In genomic region chr20:63553251-63553932, GRCh38 we compare ENCODE assay signal across 8 cellular contexts. TPM values are rescaled to one million over a fixed set of nuclear protein-coding genes. Genes with fewer than 3 reads are reported as not detected.
DNase-seq lines count a peak whose midpoint lies in the region; ATAC-seq, FAIRE-seq and TF ChIP-seq lines count a peak whose summit lies in the region.

No MANE protein-coding gene starts in this region.

- H3K9me3 ChIP-seq in NT2/D1 (ENCODE audit: insufficient read depth, low read length) (no peaks in the 10 kb centered on the region), esophagus muscularis mucosa (no peaks in the 10 kb centered on the region)

- H3K4me3 ChIP-seq in NT2/D1 (ENCODE audit: insufficient read length, low read depth) (peak overlapping the region; percentile 75), esophagus muscularis mucosa (peak overlapping the region; percentile 57 to 71 (median 62))

- peak overlapping the region in 2 of 4 donors; percentile 34 to 39 for H3K27ac ChIP-seq in esophagus muscularis mucosa (replicated peaks in 1 of 4)

- H3K27me3 ChIP-seq in NT2/D1 (ENCODE audit: insufficient read depth, insufficient read length) (no peaks in the 10 kb centered on the region), esophagus muscularis mucosa (peaks cover 0 to 60% (median 15%) of the 10 kb centered on the region in 4 donors)

- no peaks in the 10 kb centered on the region for H3K36me3 Mint-ChIP-seq in natural killer cell treated with Interleukin-12 subunit alpha and Interleukin-12 subunit beta and Interleukin-15 and Interleukin-18, amount 100 ng/mL, for 72 hours
- H3K36me3 Mint-ChIP-seq in stimulated activated naive CD8-positive, alpha-beta T cell treated with anti-CD3 and anti-CD28 coated beads, Interleukin-15, Interleukin-2, amounts not matched to agents 100 ng/mL and 50 ng/mL, for 24 hours (ENCODE audit: low read depth) = no peaks in the 10 kb centered on the region

- peak overlapping the region; percentile 41 for H3K4me3 Mint-ChIP-seq in natural killer cell treated with Interleukin-12 subunit alpha and Interleukin-12 subunit beta and Interleukin-15 and Interleukin-18, amount 100 ng/mL, for 72 hours
- H3K4me3 Mint-ChIP-seq in stimulated activated naive CD8-positive, alpha-beta T cell treated with anti-CD3 and anti-CD28 coated beads, Interleukin-15, Interleukin-2, amounts not matched to agents 100 ng/mL and 50 ng/mL, for 24 hours = peak overlapping the region; percentile 43

- H3K9ac ChIP-seq in NT2/D1 (ENCODE audit: insufficient read length, low read depth) = peak overlapping the region; percentile 85

- TF ChIP-seq EP300 in esophagus muscularis mucosa (IDR thresholded peaks at IDR 0.05) = no peak

- FAIRE-seq in GM18507 (lab: Jason Lieb, UNC) = peak; percentile 99

- intact Hi-C loops in esophagus muscularis mucosa (cut with DNase I) = no loop called here

- no peak for TF ChIP-seq POLR2A in esophagus muscularis mucosa (IDR thresholded peaks at IDR 0.05; ENCODE audit: low read depth)

- H3K36me3 ChIP-seq in NT2/D1 (ENCODE audit: insufficient read depth, insufficient read length, low read length) (peaks cover 9% of the 10 kb centered on the region), esophagus muscularis mucosa (peaks cover 0 to 11% (median 6%) of the 10 kb centered on the region in 4 donors)

- peaks cover 6 to 10% of the 10 kb centered on the region in 2 donors for H3K4me1 Mint-ChIP-seq in natural killer cell treated with Interleukin-12 subunit alpha and Interleukin-12 subunit beta and Interleukin-15 and Interleukin-18, amount 100 ng/mL, for 72 hours (ENCODE audit: low read depth in 2 of 2)
- peaks cover 12% of the 10 kb centered on the region for H3K4me1 Mint-ChIP-seq in stimulated activated naive CD8-positive, alpha-beta T cell treated with anti-CD3 and anti-CD28 coated beads, Interleukin-15, Interleukin-2, amounts not matched to agents 100 ng/mL and 50 ng/mL, for 24 hours (ENCODE audit: low read depth)

- TF ChIP-seq CTCF in esophagus muscularis mucosa (IDR thresholded peaks at IDR 0.05) = no peak

- no CpG with 5 or more reads among the region's 37 CpGs for WGBS in esophagus muscularis mucosa

- peak; percentile 60 for DNase-seq in GM18507 (ENCODE audit: extremely low spot score, insufficient read length, low read depth)
- DNase-seq in NT2/D1 (ENCODE audit: low read depth, low spot score) = peak; percentile 94
- DNase-seq in activated T-cell treated with anti-CD3 and anti-CD28 coated beads for 48 hours (ENCODE audit: low read depth) = peak; percentile 79
- peak; percentile 96 for DNase-seq in esophagus muscularis mucosa (ENCODE audit: extremely low spot score)
- peak; percentile 89 for DNase-seq in natural killer cell treated with Interleukin-12 subunit alpha and Interleukin-12 subunit beta and Interleukin-15 and Interleukin-18, amount 100 ng/mL, for 72 hours (ENCODE audit: low spot score)
- DNase-seq in NCI-H1092 treated with DMSO at 0.1 percent for 48 hours (lab: John Stamatoyannopoulos, UW) = no peak

- H3K4me1 ChIP-seq in NT2/D1 (ENCODE audit: insufficient read depth, insufficient read length) = peaks cover 51% of the 10 kb centered on the region
- H3K4me1 ChIP-seq in esophagus muscularis mucosa = peaks cover 12 to 26% (median 21%) of the 10 kb centered on the region in 4 donors

- H3K27ac Mint-ChIP-seq in natural killer cell treated with Interleukin-12 subunit alpha and Interleukin-12 subunit beta and Interleukin-15 and Interleukin-18, amount 100 ng/mL, for 72 hours = peak overlapping the region; percentile 17 to 51
- no peak overlapping the region for H3K27ac Mint-ChIP-seq in stimulated activated naive CD8-positive, alpha-beta T cell treated with anti-CD3 and anti-CD28 coated beads, Interleukin-15, Interleukin-2, amounts not matched to agents 100 ng/mL and 50 ng/mL, for 24 hours

- H3K9me3 Mint-ChIP-seq in natural killer cell treated with Interleukin-12 subunit alpha and Interleukin-12 subunit beta and Interleukin-15 and Interleukin-18, amount 100 ng/mL, for 72 hours = no peaks in the 10 kb centered on the region
- H3K9me3 Mint-ChIP-seq in stimulated activated naive CD8-positive, alpha-beta T cell treated with anti-CD3 and anti-CD28 coated beads, Interleukin-15, Interleukin-2, amounts not matched to agents 100 ng/mL and 50 ng/mL, for 24 hours = no peaks in the 10 kb centered on the region

- ATAC-seq in HG03196 (IDR thresholded peaks at IDR 0.05; ENCODE audit: unreplicated experiment) = peak; percentile 38
- peak; percentile 90 to 93 for ATAC-seq in natural killer cell treated with Interleukin-12 subunit alpha and Interleukin-12 subunit beta and Interleukin-15 and Interleukin-18, amount 100 ng/mL, for 72 hours

- H3K27me3 Mint-ChIP-seq in natural killer cell treated with Interleukin-12 subunit alpha and Interleukin-12 subunit beta and Interleukin-15 and Interleukin-18, amount 100 ng/mL, for 72 hours = peaks cover 0 to 7% of the 10 kb centered on the region in 2 donors
- H3K27me3 Mint-ChIP-seq in stimulated activated naive CD8-positive, alpha-beta T cell treated with anti-CD3 and anti-CD28 coated beads, Interleukin-15, Interleukin-2, amounts not matched to agents 100 ng/mL and 50 ng/mL, for 24 hours = peaks cover 3% of the 10 kb centered on the region

RNA-seq across cellular contexts. Expression of gene FNDC11, which starts 0.6 kb away (rescaled TPM):
- under 1 TPM; 0.23 to 0.83 (median 0.44) TPM for total RNA-seq in esophagus muscularis mucosa
- under 1 TPM; 0.31 to 0.39 TPM for total RNA-seq in natural killer cell treated with Interleukin-12 subunit alpha and Interleukin-12 subunit beta and Interleukin-15 and Interleukin-18, amount 100 ng/mL, for 72 hours

RNA-seq across cellular contexts. Expression of gene SRMS, which starts 5.8 kb away (rescaled TPM):
- not detected for total RNA-seq in esophagus muscularis mucosa
- total RNA-seq in natural killer cell treated with Interleukin-12 subunit alpha and Interleukin-12 subunit beta and Interleukin-15 and Interleukin-18, amount 100 ng/mL, for 72 hours = not detected

RNA-seq across cellular contexts. Expression of gene PTK6, which starts 16.2 kb away (rescaled TPM):
- total RNA-seq in esophagus muscularis mucosa = 1 to 10 TPM in 1 of 4 donors, under 1 TPM in 3; 0.06 to 1.2 (median 0.23) TPM
- total RNA-seq in natural killer cell treated with Interleukin-12 subunit alpha and Interleukin-12 subunit beta and Interleukin-15 and Interleukin-18, amount 100 ng/mL, for 72 hours = under 1 TPM in 1 of 2 donors, not detected in 1; 0.19 TPM

RNA-seq across cellular contexts. Expression of gene HELZ2, which starts 20.6 kb away (rescaled TPM):
- 10 to 100 TPM; 19.5 to 36.9 (median 30.3) TPM for total RNA-seq in esophagus muscularis mucosa
- total RNA-seq in natural killer cell treated with Interleukin-12 subunit alpha and Interleukin-12 subunit beta and Interleukin-15 and Interleukin-18, amount 100 ng/mL, for 72 hours = 10 to 100 TPM; 19.6 to 27.6 TPM

RNA-seq across cellular contexts. Expression of gene PPDPF, which starts 32.8 kb away (rescaled TPM):
- total RNA-seq in esophagus muscularis mucosa = 100 to 1,000 TPM; 150 to 291 (median 270) TPM
- total RNA-seq in natural killer cell treated with Interleukin-12 subunit alpha and Interleukin-12 subunit beta and Interleukin-15 and Interleukin-18, amount 100 ng/mL, for 72 hours = 10 to 100 TPM; 66.4 to 96.9 TPM
